Comparison of ENCODE assay signal across 8 cellular contexts in the genomic region with DNA sequence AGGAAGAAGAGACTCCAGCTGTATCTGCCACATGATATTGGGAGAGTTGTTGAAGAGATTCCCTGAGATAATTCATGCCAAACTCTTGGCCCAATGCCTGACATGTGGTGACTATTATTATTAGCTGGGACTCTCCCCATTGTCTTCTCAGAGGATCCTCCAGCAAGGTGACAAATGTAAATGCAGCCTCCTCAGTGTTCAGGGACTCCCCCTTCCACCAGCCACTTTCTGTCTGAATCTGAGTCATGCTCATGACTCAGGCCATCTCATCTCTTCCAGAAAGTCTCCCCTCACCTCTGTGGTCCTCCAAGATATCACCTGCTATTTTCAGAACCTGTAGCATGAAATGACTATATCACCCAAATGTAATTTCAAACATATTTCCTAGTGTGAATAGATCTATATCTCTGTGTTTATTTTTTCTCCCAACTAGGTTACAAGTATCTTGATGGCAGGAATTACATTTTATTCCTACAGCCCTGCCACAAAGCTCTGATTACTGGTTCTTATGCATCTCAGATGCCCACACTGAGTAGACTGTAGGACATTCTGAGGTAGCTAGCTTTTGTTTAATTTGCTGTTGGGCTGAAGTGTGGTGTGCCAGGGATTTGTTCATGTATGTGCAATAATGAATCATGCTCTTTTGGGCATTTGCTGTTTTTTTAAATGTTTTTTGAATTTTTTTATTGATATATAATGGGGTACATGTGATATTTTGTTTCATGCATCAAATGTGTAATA.
DNase-seq lines count a peak whose midpoint lies in the region; ATAC-seq and TF ChIP-seq lines count a peak whose summit lies in the region.

No MANE protein-coding gene starts in this region.

- intact Hi-C loops in Right ventricle myocardium inferior (cut with DNase I), result no loop called here

- DNase-seq in DMS53 treated with DMSO at 0.1 percent for 48 hours (lab: John Stamatoyannopoulos, UW; ENCODE audit: unreplicated experiment) (peak; percentile 53), mesothelial cell of epicardium (ENCODE audit: low spot score in 2 of 2, unreplicated experiment in 2 of 2) (no peak), Right ventricle myocardium inferior (ENCODE audit: missing footprints) (no peak), medulla oblongata (ENCODE audit: extremely low spot score) (no peak)
- peak; percentile 10 to 33 for DNase-seq in stimulated activated CD8-positive, alpha-beta memory T cell treated with anti-CD3 and anti-CD28 coated beads, Interleukin-15, amount 100 ng/mL, for 4 hours (ENCODE audit: low read depth in 2 of 2)

- TF ChIP-seq CTCF in mesothelial cell of epicardium (IDR thresholded peaks at IDR 0.05; ENCODE audit: unreplicated experiment), result no peak

- H3K36me3 Mint-ChIP-seq in activated naive CD8-positive, alpha-beta T cell, result peaks cover 5% of the 10 kb centered on the region
- H3K36me3 Mint-ChIP-seq in mesothelial cell of epicardium, result no peaks in the 10 kb centered on the region

- peak; percentile 85 for ATAC-seq in GM21423 (IDR thresholded peaks at IDR 0.05; ENCODE audit: unreplicated experiment)
- ATAC-seq in HG03571 (IDR thresholded peaks at IDR 0.05; ENCODE audit: unreplicated experiment), result peak; percentile 88
- ATAC-seq in Right ventricle myocardium inferior, result no peak

- peak overlapping the region; percentile 93 for H3K27ac Mint-ChIP-seq in activated naive CD8-positive, alpha-beta T cell
- no peak overlapping the region for H3K27ac Mint-ChIP-seq in mesothelial cell of epicardium

- H3K27me3 Mint-ChIP-seq in activated naive CD8-positive, alpha-beta T cell, result peaks cover 2% of the 10 kb centered on the region
- peaks cover 10% of the 10 kb centered on the region for H3K27me3 Mint-ChIP-seq in mesothelial cell of epicardium (ENCODE audit: low read depth)

- H3K9me3 Mint-ChIP-seq in activated naive CD8-positive, alpha-beta T cell (ENCODE audit: low read depth), result no peaks in the 10 kb centered on the region
- no peaks in the 10 kb centered on the region for H3K9me3 Mint-ChIP-seq in mesothelial cell of epicardium

- peaks cover 51% of the 10 kb centered on the region for H3K4me1 Mint-ChIP-seq in activated naive CD8-positive, alpha-beta T cell (ENCODE audit: low read depth)
- H3K4me1 Mint-ChIP-seq in mesothelial cell of epicardium, result peaks cover 3% of the 10 kb centered on the region

- H3K4me3 Mint-ChIP-seq in activated naive CD8-positive, alpha-beta T cell, result peak overlapping the region; percentile 54
- H3K4me3 Mint-ChIP-seq in mesothelial cell of epicardium, result no peak overlapping the region

Comparison
In these comparisons a context has a peak if more than half of its experiments do, and no peak if none do; other contexts are left out.
1. DNase-seq: peak in DMS53 treated with DMSO at 0.1 percent for 48 hours (single experiment) and stimulated activated CD8-positive, alpha-beta memory T cell treated with anti-CD3 and anti-CD28 coated beads, Interleukin-15, amount 100 ng/mL, for 4 hours (2 of 2); none in mesothelial cell of epicardium (0 of 2), Right ventricle myocardium inferior (single experiment) and medulla oblongata (single experiment).